8 cellular contexts compared by ENCODE assay signal in the genomic region with DNA sequence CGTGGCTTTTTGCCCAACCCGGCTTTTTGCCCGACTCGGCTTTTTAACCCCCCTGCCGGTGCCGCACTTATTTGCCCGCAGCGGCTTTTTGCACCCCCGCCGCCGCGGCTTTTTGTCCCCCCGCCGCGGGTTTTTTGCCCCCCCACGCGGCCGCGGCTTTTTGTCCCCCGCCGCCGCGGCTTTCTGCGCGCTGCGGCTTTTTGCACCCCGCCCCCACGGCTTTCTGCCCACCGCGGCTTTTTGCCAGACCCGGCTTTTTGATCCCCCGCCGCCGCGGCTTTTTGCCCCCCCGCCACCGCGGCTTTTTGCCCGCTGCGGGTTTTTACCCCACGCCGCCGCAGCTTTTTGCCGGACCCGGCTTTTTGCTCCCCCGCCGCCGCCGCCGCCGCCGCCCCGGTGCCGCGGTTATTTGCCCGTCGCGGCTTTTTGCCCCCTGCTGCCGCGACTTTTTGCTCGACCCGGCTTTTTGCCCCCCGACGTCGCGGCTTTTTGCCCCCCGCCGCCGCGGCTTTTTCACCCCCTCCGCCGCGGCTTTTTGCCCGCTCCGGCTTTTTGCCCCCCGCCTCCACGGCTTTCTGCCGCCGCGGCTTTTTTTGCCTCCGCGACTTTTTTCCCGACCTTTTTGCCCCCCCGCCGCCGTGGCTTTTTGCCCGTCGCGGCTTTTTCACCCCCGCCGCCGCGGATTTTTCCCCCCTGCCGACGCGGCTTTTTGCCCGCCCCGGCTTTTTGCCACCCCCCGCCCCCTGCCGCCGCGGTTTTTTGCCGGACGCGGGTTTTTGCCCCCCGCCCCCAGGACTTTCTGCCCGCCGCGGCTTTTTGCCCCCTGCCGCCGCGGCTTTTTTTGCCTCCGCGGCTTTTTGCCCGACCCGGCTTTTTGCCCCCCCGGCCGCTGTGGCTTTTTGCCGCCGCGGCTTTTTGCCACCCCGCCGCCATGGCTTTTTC.
DNase-seq lines count a peak whose midpoint lies in the region; ATAC-seq and TF ChIP-seq lines count a peak whose summit lies in the region.

No MANE protein-coding gene starts in this region.

- no peaks in the 10 kb centered on the region for H3K36me3 ChIP-seq in prostate gland

- H3K27ac ChIP-seq in RWPE1 (no peak overlapping the region), prostate gland (no peak overlapping the region)

- DNase-seq in EL (peak; percentile 9), RWPE1 (ENCODE audit: low spot score) (peak; percentile 13), fibroblast of mammary gland (ENCODE audit: low read depth) (no peak), prostate gland (ENCODE audit: low spot score) (no peak), GOT3 (lab: John Stamatoyannopoulos, UW) (no peak), UCSD-AML1 (lab: John Stamatoyannopoulos, UW; ENCODE audit: unreplicated experiment) (no peak)

- H3K4me3 ChIP-seq in fibroblast of mammary gland (ENCODE audit: control insufficient read depth, low read depth, low read length): peak overlapping the region; percentile 17
- H3K4me3 ChIP-seq in prostate gland: peak overlapping the region; percentile 8 to 24

- intact Hi-C loops in prostate gland (cut with DNase I): no loop called here

- 1% methylated on average over 123 of the region's 123 CpGs for WGBS in prostate gland

- TF ChIP-seq POLR2A in prostate gland (IDR thresholded peaks at IDR 0.05): no peak

- CTCF ChIA-PET in RWPE1 (lab: Yijun Ruan, JAX): no interaction called here

- TF ChIP-seq CTCF in RWPE1 (conservative IDR thresholded peaks at IDR 0.05; ENCODE audit: low read depth) (no peak), fibroblast of mammary gland (conservative IDR thresholded peaks at IDR 0.05; ENCODE audit: control insufficient read depth, insufficient read depth, low read depth, low read length) (no peak), prostate gland (IDR thresholded peaks at IDR 0.05) (no peak)

- no peaks in the 10 kb centered on the region for H3K9me3 ChIP-seq in prostate gland

- ATAC-seq in GM18907 (IDR thresholded peaks at IDR 0.05; ENCODE audit: unreplicated experiment) (no peak), HG03108 (IDR thresholded peaks at IDR 0.05; ENCODE audit: unreplicated experiment) (no peak)

- peaks cover 12% of the 10 kb centered on the region for H3K27me3 ChIP-seq in prostate gland (replicated peaks; ENCODE audit: insufficient read depth)

- peaks cover 10% of the 10 kb centered on the region for H3K4me1 ChIP-seq in prostate gland (replicated peaks)

- POLR2A ChIA-PET in RWPE1 (lab: Yijun Ruan, JAX; ENCODE audit: low non-redundant PET): no interaction called here

Comparison
In these comparisons a context has a peak if more than half of its experiments do, and no peak if none do; other contexts are left out.
1. DNase-seq: peak in EL (single experiment) and RWPE1 (single experiment); none in fibroblast of mammary gland (single experiment), prostate gland (single experiment), GOT3 (single experiment) and UCSD-AML1 (single experiment).